10 cellular contexts compared by ENCODE assay signal in genomic region chr12:6462234-6462995, GRCh38. TPM values are rescaled to one million over a fixed set of nuclear protein-coding genes. Genes with fewer than 3 reads are reported as not detected.
DNase-seq lines count a peak whose midpoint lies in the region; ATAC-seq, FAIRE-seq and TF ChIP-seq lines count a peak whose summit lies in the region.
"Had no signal": no experiment of that assay in that cellular context is flagged by ENCODE, and none has a peak within 500 bp of the region (broad histone marks: within the 10 kb centered on the region; RNA-seq: fewer than 3 reads in every experiment).

No MANE protein-coding gene starts in this region.

- DNase-seq in DND-41 (peak; percentile 52), HTR-8/SVneo (ENCODE audit: insufficient read length, low spot score) (no peak), retina (no peak), HT-29 (ENCODE audit: low spot score) (no peak)
- no peak for DNase-seq in activated naive CD8-positive, alpha-beta T cell treated with anti-CD3 and anti-CD28 coated beads, Interleukin-2, amount 10 ng/mL, durations not matched to agents 7 days and 5 days
- DNase-seq: NCI-H1105 had no signal

- POLR2A ChIA-PET in activated naive CD8-positive, alpha-beta T cell treated with anti-CD3 and anti-CD28 coated beads, Interleukin-2, amount 10 ng/mL, durations not matched to agents 7 days and 5 days (lab: Charles Lee) = interaction anchor here (0.6 to 11.1 kb wide), 18 partner anchors 8 to 389 kb away, joined by 3 to 177 read pairs (median 8); partner anchors contain the start of genes CD27, GAPDH, MRPL51 and TAPBPL

- no peaks in the 10 kb centered on the region for H3K9me3 Mint-ChIP-seq in activated naive CD8-positive, alpha-beta T cell treated with anti-CD3 and anti-CD28 coated beads, Interleukin-2, amount 10 ng/mL, durations not matched to agents 7 days and 5 days

- H3K27ac ChIP-seq in DND-41 (ENCODE audit: low read length) = peak overlapping the region; percentile 96
- H3K27ac ChIP-seq in neutrophil = peak overlapping the region; percentile 96
- H3K27ac ChIP-seq: epithelial cell of prostate had no signal

- FAIRE-seq in HTR-8/SVneo (lab: Jason Lieb, UNC) = peak; percentile 52

- H3K36me3 ChIP-seq in DND-41 (ENCODE audit: insufficient read depth, low read length) (peaks cover 81% of the 10 kb centered on the region), neutrophil (peaks cover 69% of the 10 kb centered on the region)

- H3K4me1 ChIP-seq in DND-41 (ENCODE audit: insufficient read depth, low read length) = peaks cover 54% of the 10 kb centered on the region
- peaks cover 76 to 80% of the 10 kb centered on the region in 2 experiments for H3K4me1 ChIP-seq in neutrophil (ENCODE audit: control insufficient read depth in 1 of 2, insufficient read depth in 1 of 2, low read depth in 1 of 2, low read length in 1 of 2)

- H3K4me2 ChIP-seq in DND-41 (ENCODE audit: insufficient read depth, low read length) = peak overlapping the region; percentile 58

- H3K9me3 ChIP-seq in DND-41 (ENCODE audit: insufficient read depth, low read length, severe bottlenecking) = no peaks in the 10 kb centered on the region
- H3K9me3 ChIP-seq in neutrophil = no peaks in the 10 kb centered on the region

- TF ChIP-seq CTCF in DND-41 (IDR thresholded peaks at IDR 0.05; ENCODE audit: borderline replicate concordance, extremely low read depth, low read length, poor library complexity, severe bottlenecking) = no peak
- TF ChIP-seq CTCF in neutrophil (IDR thresholded peaks at IDR 0.05) = no peak

- H2AFZ ChIP-seq in DND-41 (ENCODE audit: low read depth, low read length) = peak overlapping the region; percentile 0; the same call in 1 of the 2 replicates

- H3K36me3 Mint-ChIP-seq in activated naive CD8-positive, alpha-beta T cell treated with anti-CD3 and anti-CD28 coated beads, Interleukin-2, amount 10 ng/mL, durations not matched to agents 7 days and 5 days = peaks cover 69% of the 10 kb centered on the region

- peak overlapping the region; percentile 99 for H3K27ac Mint-ChIP-seq in activated naive CD8-positive, alpha-beta T cell treated with anti-CD3 and anti-CD28 coated beads, Interleukin-2, amount 10 ng/mL, durations not matched to agents 7 days and 5 days

- no peaks in the 10 kb centered on the region for H3K27me3 Mint-ChIP-seq in activated naive CD8-positive, alpha-beta T cell treated with anti-CD3 and anti-CD28 coated beads, Interleukin-2, amount 10 ng/mL, durations not matched to agents 7 days and 5 days

- H3K27me3 ChIP-seq in DND-41 (ENCODE audit: insufficient read depth, low read length, poor library complexity) = no peaks in the 10 kb centered on the region
- H3K27me3 ChIP-seq in neutrophil = no peaks in the 10 kb centered on the region

- H3K4me3 Mint-ChIP-seq in activated naive CD8-positive, alpha-beta T cell treated with anti-CD3 and anti-CD28 coated beads, Interleukin-2, amount 10 ng/mL, durations not matched to agents 7 days and 5 days = peak overlapping the region; percentile 81

- peaks cover 28% of the 10 kb centered on the region for H3K79me2 ChIP-seq in DND-41 (ENCODE audit: insufficient read depth, low read length)

- peak overlapping the region; percentile 54 for H3K9ac ChIP-seq in DND-41 (ENCODE audit: low read depth, low read length)

- peaks cover 75% of the 10 kb centered on the region for H3K4me1 Mint-ChIP-seq in activated naive CD8-positive, alpha-beta T cell treated with anti-CD3 and anti-CD28 coated beads, Interleukin-2, amount 10 ng/mL, durations not matched to agents 7 days and 5 days

- H3K4me3 ChIP-seq in DND-41 (ENCODE audit: low read depth in 1 of 2, low read length in 2 of 2) (peak overlapping the region in 1 of 2 experiments; percentile 44; a peak in 2 of 4 replicates), neutrophil (ENCODE audit: low read depth in 1 of 2, low read length in 1 of 2) (peak overlapping the region; percentile 19 to 57)

- ATAC-seq in DND-41 (ENCODE audit: insufficient read depth, low read depth) (peak; percentile 29), HG02840 (IDR thresholded peaks at IDR 0.05; ENCODE audit: low FRiP score, unreplicated experiment) (no peak), GM21515 (IDR thresholded peaks at IDR 0.05; ENCODE audit: unreplicated experiment) (no peak)
- ATAC-seq in activated naive CD8-positive, alpha-beta T cell treated with anti-CD3 and anti-CD28 coated beads, Interleukin-2, amount 10 ng/mL, durations not matched to agents 7 days and 5 days (ENCODE audit: low read depth) = peak; percentile 38

- no peaks in the 10 kb centered on the region; the same call in 1 of the 2 replicates for H4K20me1 ChIP-seq in DND-41 (ENCODE audit: insufficient read depth, low read length)

RNA-seq across cellular contexts. Expression of gene VAMP1, which starts 8.1 kb away (rescaled TPM):
- 10 to 100 TPM; 65.5 to 72.1 TPM for total RNA-seq in activated naive CD8-positive, alpha-beta T cell treated with anti-CD3 and anti-CD28 coated beads, Interleukin-2, amount 10 ng/mL, durations not matched to agents 7 days and 5 days
- total RNA-seq in HT-29 (2014; rRNA removed; shearing (Covaris generic)) = 11.5 and 23.0 TPM in 2 replicates

RNA-seq across cellular contexts. Expression of gene TAPBPL, which starts 10.6 kb away (rescaled TPM):
- 10 to 100 TPM; 49.4 to 50.1 TPM for total RNA-seq in activated naive CD8-positive, alpha-beta T cell treated with anti-CD3 and anti-CD28 coated beads, Interleukin-2, amount 10 ng/mL, durations not matched to agents 7 days and 5 days
- 9.6 and 11.0 TPM in 2 replicates for total RNA-seq in HT-29 (2014; rRNA removed; shearing (Covaris generic))

RNA-seq across cellular contexts. Expression of gene CD27, which starts 17.7 kb away (rescaled TPM):
- total RNA-seq in activated naive CD8-positive, alpha-beta T cell treated with anti-CD3 and anti-CD28 coated beads, Interleukin-2, amount 10 ng/mL, durations not matched to agents 7 days and 5 days = 100 to 1,000 TPM; 152 to 158 TPM
- 0.23 TPM in 1 of 2 replicates, not detected in the other for total RNA-seq in HT-29 (2014; rRNA removed; shearing (Covaris generic))

RNA-seq across cellular contexts. Expression of gene MRPL51, which starts 30.6 kb away (rescaled TPM):
- total RNA-seq in activated naive CD8-positive, alpha-beta T cell treated with anti-CD3 and anti-CD28 coated beads, Interleukin-2, amount 10 ng/mL, durations not matched to agents 7 days and 5 days = 100 to 1,000 TPM; 169 to 170 TPM
- total RNA-seq in HT-29 (2014; rRNA removed; shearing (Covaris generic)) = 144 and 147 TPM in 2 replicates

RNA-seq across cellular contexts. Expression of gene NCAPD2, which starts 31.5 kb away (rescaled TPM):
- total RNA-seq in activated naive CD8-positive, alpha-beta T cell treated with anti-CD3 and anti-CD28 coated beads, Interleukin-2, amount 10 ng/mL, durations not matched to agents 7 days and 5 days = 100 to 1,000 TPM; 147 to 157 TPM
- total RNA-seq in HT-29 (2014; rRNA removed; shearing (Covaris generic)) = 115 and 141 TPM in 2 replicates

Comparison
In these comparisons a context has a peak if more than half of its experiments do, and no peak if none do; other contexts are left out.
1. ATAC-seq: peak in DND-41 (single experiment) and activated naive CD8-positive, alpha-beta T cell treated with anti-CD3 and anti-CD28 coated beads, Interleukin-2, amount 10 ng/mL, durations not matched to agents 7 days and 5 days (single experiment); none in HG02840 (single experiment) and GM21515 (single experiment).
2. RNA of gene CD27, which starts 17.7 kb away (total RNA-seq): 152 to 158 TPM in activated naive CD8-positive, alpha-beta T cell treated with anti-CD3 and anti-CD28 coated beads, Interleukin-2, amount 10 ng/mL, durations not matched to agents 7 days and 5 days; 0.23 TPM in HT-29; every median in the first group is over 100 times any median in the second.